ENCODE assay signal across 35 cellular contexts in genomic region chr20:60813066-60813465, GRCh38.
"Had no signal": no experiment of that assay in that cellular context is flagged by ENCODE, and none has a peak within 500 bp of the region (broad histone marks: within the 10 kb centered on the region; RNA-seq: fewer than 3 reads in every experiment).

No MANE protein-coding gene starts in this region.

- DNase-seq: Karpas-422, Kasumi-1, MG63, MM.1S, MV-4-11, NCI-H1048, NCI-H1092, NCI-H1092 treated with DMSO at 0.1 percent for 48 hours, NCI-H1105, NCI-H1105 treated with DMSO at 0.1 percent for 48 hours, NCI-H1417, NCI-H1417 treated with DMSO at 0.1 percent for 48 hours, NCI-H1436, NCI-H1436 treated with DMSO at 0.1 percent for 48 hours, NCI-H146, NCI-H1694, NCI-H1694 treated with DMSO at 0.1 percent for 48 hours, NCI-H187, NCI-H187 treated with DMSO at 0.1 percent for 48 hours, NCI-H1930, NCI-H2029, NCI-H2029 treated with DMSO at 0.1 percent for 48 hours, NCI-H2081, NCI-H2081 treated with DMSO at 0.1 percent for 48 hours, NCI-H2107, NCI-H2171, NCI-H2171 treated with DMSO at 0.1 percent for 48 hours, NCI-H2227 treated with DMSO at 0.1 percent for 48 hours, NCI-H226, NCI-H345, NCI-H446, NCI-H446 treated with DMSO at 0.1 percent for 48 hours, NCI-H510A, NCI-H510A treated with DMSO at 0.1 percent for 48 hours, NCI-H524 had no signal

- H3K4me3 ChIP-seq: MG63 had no signal

- H3K9me3 ChIP-seq: MG63 had no signal

- H3K36me3 ChIP-seq: MG63 had no signal
